ENCODE assay signal across 12 cellular contexts in the genomic region with DNA sequence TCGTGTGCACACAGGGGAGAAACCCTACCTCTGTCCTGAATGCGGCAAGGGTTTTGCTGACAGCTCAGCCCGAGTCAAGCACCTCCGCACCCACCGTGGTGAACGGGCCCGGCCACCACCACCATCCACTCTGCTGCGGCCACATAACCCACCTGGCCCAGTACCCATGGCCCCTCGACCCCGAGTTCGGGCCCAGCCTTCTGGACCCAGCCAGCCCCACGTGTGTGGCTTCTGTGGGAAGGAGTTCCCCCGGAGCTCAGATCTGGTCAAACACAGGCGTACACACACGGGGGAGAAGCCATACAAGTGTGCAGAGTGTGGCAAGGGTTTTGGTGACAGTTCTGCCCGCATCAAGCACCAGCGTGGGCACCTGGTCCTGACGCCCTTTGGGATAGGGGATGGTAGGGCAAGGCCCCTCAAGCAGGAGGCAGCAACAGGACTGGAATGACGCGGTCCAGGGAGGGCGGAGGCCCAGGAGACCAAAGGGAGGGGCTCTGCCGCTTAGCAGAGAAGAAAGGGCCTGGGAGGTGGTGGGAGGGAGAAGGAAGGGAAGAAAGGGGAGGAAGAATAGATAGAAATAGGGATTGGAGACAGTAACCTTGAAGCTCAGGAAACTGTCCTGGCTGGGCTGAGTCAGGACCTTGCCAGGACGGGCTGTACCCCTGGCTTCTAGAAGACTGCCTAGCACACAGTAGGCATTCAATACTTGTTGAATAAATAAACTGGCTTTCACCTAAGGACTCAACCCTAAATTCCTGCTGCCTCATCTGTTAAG. TPM values are rescaled to one million over a fixed set of nuclear protein-coding genes. Genes with fewer than 3 reads are reported as not detected.
DNase-seq lines count a peak whose midpoint lies in the region; ATAC-seq and TF ChIP-seq lines count a peak whose summit lies in the region.
"Had no signal": no experiment of that assay in that cellular context is flagged by ENCODE, and none has a peak within 500 bp of the region (broad histone marks: within the 10 kb centered on the region; RNA-seq: fewer than 3 reads in every experiment).

No MANE protein-coding gene starts in this region.

- H3K4me1 Mint-ChIP-seq in activated T-cell treated with anti-CD3 and anti-CD28 coated beads, Interleukin-2, amount 50 U/mL, for 24 hours (ENCODE audit: low read depth), result peaks cover 55% of the 10 kb centered on the region
- peaks cover 62% of the 10 kb centered on the region for H3K4me1 Mint-ChIP-seq in activated CD8-positive, alpha-beta T cell treated with anti-CD3 and anti-CD28 coated beads, Interleukin-2, amount 10 ng/mL, durations not matched to agents 7 days and 5 days (ENCODE audit: low read depth)

- ATAC-seq in activated CD8-positive, alpha-beta T cell treated with anti-CD3 and anti-CD28 coated beads, Interleukin-2, amount 10 ng/mL, durations not matched to agents 7 days and 5 days, result no peak
- no peak for ATAC-seq in lower lobe of right lung
- ATAC-seq: activated T-cell treated with anti-CD3 and anti-CD28 coated beads, Interleukin-2, amount 50 U/mL, for 4 hours had no signal

- DNase-seq in activated T-cell treated with anti-CD3 and anti-CD28 coated beads, Interleukin-2, amount 50 U/mL, for 24 hours, result no peak
- no peak for DNase-seq in activated T-cell treated with anti-CD3 and anti-CD28 coated beads for 4 hours
- no peak for DNase-seq in activated CD8-positive, alpha-beta T cell treated with anti-CD3 and anti-CD28 coated beads, Interleukin-2, amount 10 ng/mL, durations not matched to agents 7 days and 5 days
- no peak for DNase-seq in lower lobe of right lung
- no peak for DNase-seq in stomach
- no peak for DNase-seq in NCI-H82 treated with DMSO at 0.1 percent for 48 hours (lab: John Stamatoyannopoulos, UW; ENCODE audit: unreplicated experiment)
- DNase-seq in BE2C, result no peak
- no peak for DNase-seq in NCI-H345 (lab: John Stamatoyannopoulos, UW)
- DNase-seq: activated T-cell treated with anti-CD3 and anti-CD28 coated beads, Interleukin-2, amount 50 U/mL, for 4 hours; head of caudate nucleus; stimulated activated naive CD4-positive, alpha-beta T cell had no signal

- no peaks in the 10 kb centered on the region for H3K9me3 ChIP-seq in lower lobe of right lung
- H3K9me3 ChIP-seq in stomach, result no peaks in the 10 kb centered on the region
- no peaks in the 10 kb centered on the region for H3K9me3 ChIP-seq in BE2C

- H3K27me3 Mint-ChIP-seq in activated T-cell treated with anti-CD3 and anti-CD28 coated beads, Interleukin-2, amount 50 U/mL, for 24 hours, result no peaks in the 10 kb centered on the region
- H3K27me3 Mint-ChIP-seq in activated CD8-positive, alpha-beta T cell treated with anti-CD3 and anti-CD28 coated beads, Interleukin-2, amount 10 ng/mL, durations not matched to agents 7 days and 5 days (ENCODE audit: low read depth), result peaks cover 11% of the 10 kb centered on the region

- TF ChIP-seq CTCF in lower lobe of right lung (IDR thresholded peaks at IDR 0.05) (no peak), stomach (IDR thresholded peaks at IDR 0.05) (no peak), BE2C (IDR thresholded peaks at IDR 0.05; ENCODE audit: low read depth, low read length) (no peak)

- H3K4me1 ChIP-seq in lower lobe of right lung (peaks cover 47% of the 10 kb centered on the region), stomach (peaks cover 19 to 69% (median 38%) of the 10 kb centered on the region in 4 donors), BE2C (peaks cover 12% of the 10 kb centered on the region)

- CTCF ChIA-PET in activated CD8-positive, alpha-beta T cell treated with anti-CD3 and anti-CD28 coated beads, Interleukin-2, amount 10 ng/mL, durations not matched to agents 7 days and 5 days (lab: Charles Lee), result interaction anchor here (1.0 to 8.9 kb wide), 3 partner anchors 9 to 28 kb away, joined by 3 to 79 read pairs (median 3); a partner anchor contains a TSS

- peaks cover 44% of the 10 kb centered on the region for H3K36me3 Mint-ChIP-seq in activated T-cell treated with anti-CD3 and anti-CD28 coated beads, Interleukin-2, amount 50 U/mL, for 24 hours (ENCODE audit: low read depth)
- H3K36me3 Mint-ChIP-seq in activated CD8-positive, alpha-beta T cell treated with anti-CD3 and anti-CD28 coated beads, Interleukin-2, amount 10 ng/mL, durations not matched to agents 7 days and 5 days (ENCODE audit: low read depth), result peaks cover 31% of the 10 kb centered on the region

- 79 to 85% (median 80%) methylated on average over 23 of the region's 23 CpGs for WGBS in stomach, 5 donors

- no peak overlapping the region for H3K4me3 ChIP-seq in lower lobe of right lung
- H3K4me3 ChIP-seq in stomach, result no peak overlapping the region
- no peak overlapping the region for H3K4me3 ChIP-seq in BE2C (ENCODE audit: low read depth, low read length)

- no peak for TF ChIP-seq POLR2A in stomach (IDR thresholded peaks at IDR 0.05)

- H3K27ac ChIP-seq in lower lobe of right lung, result peak overlapping the region; percentile 80
- H3K27ac ChIP-seq in stomach, result peak overlapping the region in 4 of 5 donors; percentile 75 to 89 (median 84)

- intact Hi-C loops in lower lobe of right lung (cut with DNase I) (no loop called here), stomach (cut with DNase I; ENCODE audit: low total_unique reads) (no loop called here)

- no peaks in the 10 kb centered on the region for H3K9me3 Mint-ChIP-seq in activated T-cell treated with anti-CD3 and anti-CD28 coated beads, Interleukin-2, amount 50 U/mL, for 24 hours
- no peaks in the 10 kb centered on the region for H3K9me3 Mint-ChIP-seq in activated CD8-positive, alpha-beta T cell treated with anti-CD3 and anti-CD28 coated beads, Interleukin-2, amount 10 ng/mL, durations not matched to agents 7 days and 5 days (ENCODE audit: insufficient read depth)
- H3K9me3 Mint-ChIP-seq: activated T-cell treated with anti-CD3 and anti-CD28 coated beads, Interleukin-2, amount 50 U/mL, for 4 hours had no signal

- POLR2A ChIA-PET in activated CD8-positive, alpha-beta T cell treated with anti-CD3 and anti-CD28 coated beads, Interleukin-2, amount 10 ng/mL, durations not matched to agents 7 days and 5 days (lab: Charles Lee), result interaction anchor here (1.8 to 2.2 kb wide), 2 partner anchors 9 to 16 kb away, joined by 8 to 9 read pairs; a partner anchor contains a TSS

- peak overlapping the region; percentile 92 for H3K27ac Mint-ChIP-seq in activated T-cell treated with anti-CD3 and anti-CD28 coated beads, Interleukin-2, amount 50 U/mL, for 24 hours
- H3K27ac Mint-ChIP-seq in activated CD8-positive, alpha-beta T cell treated with anti-CD3 and anti-CD28 coated beads, Interleukin-2, amount 10 ng/mL, durations not matched to agents 7 days and 5 days, result no peak overlapping the region

- H3K36me3 ChIP-seq in lower lobe of right lung, result peaks cover 18% of the 10 kb centered on the region
- H3K36me3 ChIP-seq in stomach, result peaks cover 11 to 21% (median 18%) of the 10 kb centered on the region in 4 donors
- peaks cover 25% of the 10 kb centered on the region for H3K36me3 ChIP-seq in BE2C

- TF ChIP-seq EP300 in stomach (IDR thresholded peaks at IDR 0.05), result no peak

- H3K4me3 Mint-ChIP-seq in activated T-cell treated with anti-CD3 and anti-CD28 coated beads, Interleukin-2, amount 50 U/mL, for 24 hours, result no peak overlapping the region
- peak overlapping the region; percentile 85 for H3K4me3 Mint-ChIP-seq in activated CD8-positive, alpha-beta T cell treated with anti-CD3 and anti-CD28 coated beads, Interleukin-2, amount 10 ng/mL, durations not matched to agents 7 days and 5 days

- H3K27me3 ChIP-seq in lower lobe of right lung (ENCODE audit: low read depth) (no peaks in the 10 kb centered on the region), stomach (no peaks in the 10 kb centered on the region), BE2C (no peaks in the 10 kb centered on the region)

RNA-seq across cellular contexts. Expression of a gene that starts 3.6 kb away (rescaled TPM):
- total RNA-seq in activated CD8-positive, alpha-beta T cell treated with anti-CD3 and anti-CD28 coated beads, Interleukin-2, amount 10 ng/mL, durations not matched to agents 7 days and 5 days, result 10 to 100 TPM; 13.5 to 13.8 TPM
- total RNA-seq in lower lobe of right lung (6.2 TPM), stomach (10 to 100 TPM in 1 of 5 donors, 1 to 10 TPM in 4; 4.0 to 33.6 (median 5.4) TPM)
- 1 to 10 TPM; 3.9 to 5.5 (median 4.6) TPM for polyA plus RNA-seq in stomach
- polyA plus RNA-seq in BE2C (2012; ENCODE audit: insufficient read depth, insufficient read length, low read depth), result 66.7 TPM

RNA-seq across cellular contexts. Expression of a gene that starts 8.6 kb away (rescaled TPM):
- total RNA-seq in activated CD8-positive, alpha-beta T cell treated with anti-CD3 and anti-CD28 coated beads, Interleukin-2, amount 10 ng/mL, durations not matched to agents 7 days and 5 days, result 1 to 10 TPM; 3.3 to 3.9 TPM
- total RNA-seq in lower lobe of right lung, result 3.8 TPM
- 10 to 100 TPM in 2 of 5 donors, 1 to 10 TPM in 3; 1.2 to 28.7 (median 6.7) TPM for total RNA-seq in stomach
- polyA plus RNA-seq in stomach, result 10 to 100 TPM in 1 of 3 donors, 1 to 10 TPM in 2; 3.4 to 11.0 (median 6.5) TPM
- 15.6 TPM for polyA plus RNA-seq in BE2C (2012; ENCODE audit: insufficient read depth, insufficient read length, low read depth)

RNA-seq across cellular contexts. Expression of a gene that starts 16.5 kb away (rescaled TPM):
- 100 to 1,000 TPM; 321 to 342 TPM for total RNA-seq in activated CD8-positive, alpha-beta T cell treated with anti-CD3 and anti-CD28 coated beads, Interleukin-2, amount 10 ng/mL, durations not matched to agents 7 days and 5 days
- total RNA-seq in lower lobe of right lung, result 6.0 TPM
- total RNA-seq in stomach, result 1 to 10 TPM in 3 of 5 donors, under 1 TPM in 1, not detected in 1; 0.72 to 6.2 (median 3.9) TPM
- 10 to 100 TPM in 1 of 3 donors, 1 to 10 TPM in 2; 5.2 to 10.5 (median 7.0) TPM for polyA plus RNA-seq in stomach
- polyA plus RNA-seq in BE2C (2012; ENCODE audit: insufficient read depth, insufficient read length, low read depth), result 2.3 TPM
- polyA plus RNA-seq: AG04450 had no signal

RNA-seq across cellular contexts. Expression of a gene that starts 24.2 kb away (rescaled TPM):
- total RNA-seq in activated CD8-positive, alpha-beta T cell treated with anti-CD3 and anti-CD28 coated beads, Interleukin-2, amount 10 ng/mL, durations not matched to agents 7 days and 5 days, result 1 to 10 TPM in 1 of 2 experiments, not detected in 1; 1.3 TPM
- not detected for total RNA-seq in lower lobe of right lung
- total RNA-seq in stomach, result not detected
- 1 to 10 TPM in 2 of 3 donors, not detected in 1; 1.6 to 4.7 TPM for polyA plus RNA-seq in stomach
- 2.4 TPM for polyA plus RNA-seq in BE2C (2012; ENCODE audit: insufficient read depth, insufficient read length, low read depth)
- polyA plus RNA-seq: AG04450 had no signal

RNA-seq across cellular contexts. Expression of a gene that starts 28.6 kb away (rescaled TPM):
- total RNA-seq in activated CD8-positive, alpha-beta T cell treated with anti-CD3 and anti-CD28 coated beads, Interleukin-2, amount 10 ng/mL, durations not matched to agents 7 days and 5 days, result 10 to 100 TPM; 75.4 to 75.7 TPM
- 36.9 TPM for total RNA-seq in lower lobe of right lung
- 10 to 100 TPM; 25.1 to 89.2 (median 33.2) TPM for total RNA-seq in stomach
- 10 to 100 TPM; 20.5 to 25.0 (median 22.0) TPM for polyA plus RNA-seq in stomach
- 96.8 TPM for polyA plus RNA-seq in BE2C (2012; ENCODE audit: insufficient read depth, insufficient read length, low read depth)

Comparison
In these comparisons a context has a peak if more than half of its experiments do, and no peak if none do; other contexts are left out.
1. RNA of a gene that starts 16.5 kb away (total RNA-seq): 321 to 342 TPM in activated CD8-positive, alpha-beta T cell treated with anti-CD3 and anti-CD28 coated beads, Interleukin-2, amount 10 ng/mL, durations not matched to agents 7 days and 5 days; 6.0 TPM in lower lobe of right lung (single experiment) and 0.72 to 6.2 TPM in stomach; every median in the first group is over 10 times any median in the second.